ENCODE assay signal across 8 cellular contexts in genomic region chr1:226827458-226827857, GRCh38. TPM values are rescaled to one million over a fixed set of nuclear protein-coding genes. Genes with fewer than 3 reads are reported as not detected.
DNase-seq lines count a peak whose midpoint lies in the region; ATAC-seq and TF ChIP-seq lines count a peak whose summit lies in the region.

No MANE protein-coding gene starts in this region.

- peak overlapping the region; percentile 49 for H3K4me3 Mint-ChIP-seq in T-helper 17 cell

- H3K9ac ChIP-seq in parathyroid adenoma, result no peak overlapping the region

- no peak for ATAC-seq in T-helper 17 cell
- ATAC-seq in HG03342 (IDR thresholded peaks at IDR 0.05; ENCODE audit: unreplicated experiment), result no peak
- no peak for ATAC-seq in HG02870 (IDR thresholded peaks at IDR 0.05; ENCODE audit: unreplicated experiment)
- ATAC-seq in GM21381 (IDR thresholded peaks at IDR 0.05; ENCODE audit: unreplicated experiment), result no peak

- H2AFZ ChIP-seq in parathyroid adenoma, result peak overlapping the region; percentile 75

- no peaks in the 10 kb centered on the region for H3K9me3 ChIP-seq in T-helper 17 cell (ENCODE audit: control insufficient read depth, low read length, poor library complexity, severe bottlenecking)
- no peaks in the 10 kb centered on the region for H3K9me3 ChIP-seq in parathyroid adenoma (ENCODE audit: control insufficient read depth, low read length)

- no peak for TF ChIP-seq CTCF in parathyroid adenoma (IDR thresholded peaks at IDR 0.05)

- peaks cover 17% of the 10 kb centered on the region for H3K4me1 Mint-ChIP-seq in T-helper 17 cell

- H3K27ac ChIP-seq in parathyroid adenoma, result peak overlapping the region; percentile 49

- DNase-seq in GF-D8 (lab: John Stamatoyannopoulos, UW), result peak; percentile 11
- DNase-seq in T-helper 17 cell, result no peak
- DNase-seq in erythroblast (lab: John Stamatoyannopoulos, UW), result peak; percentile 34 to 47
- DNase-seq in cerebellar nuclear complex (lab: John Stamatoyannopoulos, UW), result no peak

- no peaks in the 10 kb centered on the region for H3K79me2 ChIP-seq in parathyroid adenoma

- peaks cover 2% of the 10 kb centered on the region for H3K36me3 Mint-ChIP-seq in T-helper 17 cell (ENCODE audit: low read depth)

- H3K27me3 Mint-ChIP-seq in T-helper 17 cell, result peaks cover 7% of the 10 kb centered on the region

- no peak for TF ChIP-seq POLR2A in erythroblast (IDR thresholded peaks at IDR 0.05; ENCODE audit: low read length)

- H3K27ac Mint-ChIP-seq in T-helper 17 cell, result peak overlapping the region; percentile 87

- H3K4me2 ChIP-seq in parathyroid adenoma (ENCODE audit: low read length), result no peak overlapping the region

- no peaks in the 10 kb centered on the region for H3K36me3 ChIP-seq in parathyroid adenoma (ENCODE audit: control insufficient read depth, insufficient read depth, low read length)

- H3K4me1 ChIP-seq in parathyroid adenoma, result no peaks in the 10 kb centered on the region

- no peaks in the 10 kb centered on the region for H3K27me3 ChIP-seq in parathyroid adenoma (ENCODE audit: control insufficient read depth, insufficient read depth, low read length)

- peak overlapping the region; percentile 2 for H3K4me3 ChIP-seq in parathyroid adenoma (ENCODE audit: low read depth, low read length)

RNA-seq across cellular contexts. Expression of gene PSEN2, which starts 43.0 kb away (rescaled TPM):
- 1 to 10 TPM; 2.0 to 3.4 TPM for total RNA-seq in T-helper 17 cell

Comparison
In these comparisons a context has a peak if more than half of its experiments do, and no peak if none do; other contexts are left out.
1. DNase-seq: peak in GF-D8 (single experiment) and erythroblast (2 of 2); none in T-helper 17 cell (0 of 3) and cerebellar nuclear complex (0 of 2).